23 cellular contexts compared by ENCODE assay signal in genomic region chr16:80166082-80166481, GRCh38.
DNase-seq lines count a peak whose midpoint lies in the region; ATAC-seq and TF ChIP-seq lines count a peak whose summit lies in the region.
"Had no signal": no experiment of that assay in that cellular context is flagged by ENCODE, and none has a peak within 500 bp of the region (broad histone marks: within the 10 kb centered on the region; RNA-seq: fewer than 3 reads in every experiment).

No MANE protein-coding gene starts in this region.

- intact Hi-C loops in colonic mucosa (cut with DNase I): no loop called here

- TF ChIP-seq CTCF in HEK293 (tag by site-specific recombination; IDR thresholded peaks at IDR 0.05): no peak
- TF ChIP-seq CTCF in foreskin keratinocyte (conservative IDR thresholded peaks at IDR 0.05): no peak
- TF ChIP-seq CTCF in colonic mucosa (IDR thresholded peaks at IDR 0.05): no peak

- H3K27me3 ChIP-seq in foreskin keratinocyte (no peaks in the 10 kb centered on the region), colonic mucosa (no peaks in the 10 kb centered on the region)
- H3K27me3 ChIP-seq: BE2C had no signal

- H3K4me3 ChIP-seq in HEK293 (ENCODE audit: low read depth, low read length) (no peak overlapping the region), colonic mucosa (no peak overlapping the region)

- H3K9me3 ChIP-seq in HEK293 (ENCODE audit: control insufficient read depth, insufficient read depth, low read depth, low read length): no peaks in the 10 kb centered on the region
- no peaks in the 10 kb centered on the region for H3K9me3 ChIP-seq in colonic mucosa
- H3K9me3 ChIP-seq: BE2C had no signal

- peak; percentile 27 for DNase-seq in A172 (ENCODE audit: low spot score)
- peak; percentile 33 for DNase-seq in amniotic epithelial cell (ENCODE audit: low read depth)
- DNase-seq in foreskin keratinocyte: no peak
- DNase-seq in colonic mucosa: no peak
- no peak for DNase-seq in NCI-H187 (lab: John Stamatoyannopoulos, UW)
- DNase-seq: 8988T; ACHN; BE2C; C1 segment of cervical spinal cord; CD4-positive, CD25-positive, alpha-beta regulatory T cell; CD8-positive, alpha-beta memory T cell; COR-L47; DMS 273 treated with DMSO at 0.1 percent for 48 hours; DMS53; DND-41; EL; GOT3; H7; KBM-7 had no signal

- H3K9ac ChIP-seq in colonic mucosa (ENCODE audit: low read depth in 2 of 2, low read length in 2 of 2): no peak overlapping the region

- ATAC-seq in foreskin keratinocyte (peak; percentile 8), HG02885 (IDR thresholded peaks at IDR 0.05; ENCODE audit: poor library complexity, unreplicated experiment) (no peak), GM21717 (IDR thresholded peaks at IDR 0.05; ENCODE audit: unreplicated experiment) (no peak)
- ATAC-seq: HCT116 had no signal

- H3K4me1 ChIP-seq in HEK293 (ENCODE audit: control insufficient read depth, insufficient read depth, low read length): peaks cover 8% of the 10 kb centered on the region; the same call in 1 of the 2 replicates
- H3K4me1 ChIP-seq in foreskin keratinocyte: peaks cover 7% of the 10 kb centered on the region
- no peaks in the 10 kb centered on the region for H3K4me1 ChIP-seq in colonic mucosa
- H3K4me1 ChIP-seq: BE2C had no signal

- CTCF ChIA-PET in HEK293 (lab: Yijun Ruan, JAX): no interaction called here

- POLR2A ChIA-PET in HEK293 (lab: Yijun Ruan, JAX): no interaction called here

- H3K27ac ChIP-seq in HEK293 (ENCODE audit: extremely low read depth, low read depth, low read length) (no peak overlapping the region), foreskin keratinocyte (no peak overlapping the region), colonic mucosa (no peak overlapping the region)

- no peaks in the 10 kb centered on the region for H3K36me3 ChIP-seq in HEK293 (ENCODE audit: control insufficient read depth in 2 of 2, insufficient read depth in 1 of 2, low read length in 2 of 2)
- no peaks in the 10 kb centered on the region for H3K36me3 ChIP-seq in colonic mucosa
- H3K36me3 ChIP-seq: BE2C had no signal

TF ChIP-seq in HEK293, 187 proteins besides CTCF, POLR2A, EP300 and RAD21:
- TF ChIP-seq SETDB1 (IDR thresholded peaks at IDR 0.05; ENCODE audit: insufficient read length, low read length): peak; percentile 18
- no peak for TF ChIP-seq ZNF514 (tag by site-specific recombination; IDR thresholded peaks at IDR 0.05)

Comparison
In these comparisons a context has a peak if more than half of its experiments do, and no peak if none do; other contexts are left out.
1. DNase-seq: peak in A172 (single experiment) and amniotic epithelial cell (single experiment); none in foreskin keratinocyte (0 of 2), colonic mucosa (single experiment) and NCI-H187 (0 of 2).